Comparison of ENCODE assay signal across 16 cellular contexts in genomic region chr7:30761214-30762156, GRCh38. TPM values are rescaled to one million over a fixed set of nuclear protein-coding genes. Genes with fewer than 3 reads are reported as not detected.
DNase-seq lines count a peak whose midpoint lies in the region; ATAC-seq and TF ChIP-seq lines count a peak whose summit lies in the region.
"Had no signal": no experiment of that assay in that cellular context is flagged by ENCODE, and none has a peak within 500 bp of the region (broad histone marks: within the 10 kb centered on the region; RNA-seq: fewer than 3 reads in every experiment).

No MANE protein-coding gene starts in this region.

- H3K27ac ChIP-seq in heart left ventricle (peak overlapping the region in 9 of 12 donors; percentile 10 to 87 (median 34)), PC-9 (no peak overlapping the region)

- no peak overlapping the region for H3K4me2 ChIP-seq in PC-9

- no peak overlapping the region for H3K4me3 ChIP-seq in heart left ventricle
- H3K4me3 ChIP-seq in PC-9 = no peak overlapping the region
- H3K4me3 ChIP-seq: adrenal gland, HAP-1 had no signal

- peaks cover 0 to 6% (median 0%) of the 10 kb centered on the region in 12 donors for H3K9me3 ChIP-seq in heart left ventricle
- no peaks in the 10 kb centered on the region for H3K9me3 ChIP-seq in PC-9 (ENCODE audit: insufficient read depth, low read depth)
- H3K9me3 ChIP-seq: adrenal gland, HAP-1 had no signal

- no peaks in the 10 kb centered on the region for H3K79me2 ChIP-seq in PC-9 (ENCODE audit: low read depth)

- TF ChIP-seq CTCF in heart left ventricle (IDR thresholded peaks at IDR 0.05) (no peak), omental fat pad (IDR thresholded peaks at IDR 0.05) (no peak), PC-9 (conservative IDR thresholded peaks at IDR 0.05) (no peak)

- no peaks in the 10 kb centered on the region for H3F3A ChIP-seq in PC-9 (ENCODE audit: insufficient read depth, low read depth)

- H4K20me1 ChIP-seq in PC-9 (ENCODE audit: insufficient read depth) = no peaks in the 10 kb centered on the region

- BruUV-seq in PC-9 (replicated peaks; lab: Mats Ljungman, UMichigan) = no TSS peak

- no peak for TF ChIP-seq POLR2A in heart left ventricle (IDR thresholded peaks at IDR 0.05)

- H3K36me3 ChIP-seq in heart left ventricle (peaks cover 0 to 8% (median 0%) of the 10 kb centered on the region in 9 donors), PC-9 (ENCODE audit: low read depth) (no peaks in the 10 kb centered on the region)
- H3K36me3 ChIP-seq: adrenal gland, HAP-1 had no signal

- intact Hi-C loops in heart left ventricle (cut with DNase I) = no loop called here
- intact Hi-C loops in sciatic nerve (cut with DNase I) = no loop called here
- intact Hi-C loops in PC-9 (cut with micrococcal nuclease; ENCODE audit: unreplicated experiment) = no loop called here

- DNase-seq in HUDEP-2 (lab: John Stamatoyannopoulos, UW; ENCODE audit: unreplicated experiment in 76 of 76) = peak in 72 of 76 experiments; percentile 9 to 97 (median 60)
- DNase-seq in amniotic epithelial cell (ENCODE audit: low read depth) = peak; percentile 99
- no peak for DNase-seq in heart left ventricle
- no peak for DNase-seq in omental fat pad (ENCODE audit: low spot score)
- DNase-seq in sciatic nerve (ENCODE audit: low spot score) = no peak
- no peak for DNase-seq in NOMO-1 treated with dmso at 0.1 percent for 144 hours (lab: John Stamatoyannopoulos, UW; ENCODE audit: unreplicated experiment)
- DNase-seq in PC-9 = no peak
- DNase-seq: CD8-positive, alpha-beta T cell; EL; NCI-H1417; NCI-H446; T-helper 17 cell had no signal

- WGBS in heart left ventricle, 4 donors = 65 to 71% (median 69%) methylated on average over 13 of the region's 13 CpGs

- ATAC-seq in heart left ventricle = peak in 2 of 4 donors; percentile 32 to 36
- peak; percentile 63 for ATAC-seq in omental fat pad (ENCODE audit: low FRiP score)
- ATAC-seq in HG03175 (IDR thresholded peaks at IDR 0.05; ENCODE audit: unreplicated experiment) = no peak
- ATAC-seq in sciatic nerve = no peak
- ATAC-seq: activated CD4-positive, CD25-positive, alpha-beta regulatory T cell treated with anti-CD3 and anti-CD28 coated beads, Interleukin-2, amount 50 U/mL, for 24 hours; CD8-positive, alpha-beta T cell; T-helper 17 cell had no signal

- H3K4me1 ChIP-seq in heart left ventricle (peaks cover 0 to 76% (median 50%) of the 10 kb centered on the region in 12 donors), PC-9 (replicated peaks; ENCODE audit: insufficient read depth) (no peaks in the 10 kb centered on the region)
- H3K4me1 ChIP-seq: HAP-1 had no signal

- POLR2A ChIA-PET in PC-9 (lab: Charles Lee; ENCODE audit: unreplicated experiment) = no interaction called here

- H3K27me3 ChIP-seq in heart left ventricle (no peaks in the 10 kb centered on the region), PC-9 (ENCODE audit: insufficient read depth, low read depth) (peaks cover 72% of the 10 kb centered on the region)
- H3K27me3 ChIP-seq: adrenal gland had no signal

- H2AFZ ChIP-seq in PC-9 = no peak overlapping the region

- CTCF ChIA-PET in PC-9 (lab: Charles Lee) = no interaction called here

- H3K9me2 ChIP-seq in PC-9 (ENCODE audit: insufficient read depth) = no peaks in the 10 kb centered on the region

RNA-seq across cellular contexts. Expression of gene INMT, which starts 9.6 kb away (rescaled TPM):
- 10 to 100 TPM; 11.7 to 88.1 (median 29.6) TPM for total RNA-seq in heart left ventricle
- 10 to 100 TPM; 15.7 to 27.9 TPM for polyA plus RNA-seq in heart left ventricle
- 100 to 1,000 TPM; 156 to 545 (median 222) TPM for total RNA-seq in omental fat pad
- 131 TPM for total RNA-seq in sciatic nerve
- not detected in 2 replicates for total RNA-seq in PC-9 (2021)

RNA-seq across cellular contexts. Expression of gene MINDY4, which starts 9.7 kb away (rescaled TPM):
- total RNA-seq in heart left ventricle (1 to 10 TPM; 2.4 to 6.0 (median 3.1) TPM), omental fat pad (10 to 100 TPM; 11.0 to 30.9 (median 18.9) TPM), sciatic nerve (15.6 TPM), PC-9 (2021) (11.5 and 14.8 TPM in 2 replicates)
- polyA plus RNA-seq in heart left ventricle = 1 to 10 TPM; 1.3 to 2.4 TPM

Comparison
In these comparisons a context has a peak if more than half of its experiments do, and no peak if none do; other contexts are left out.
1. DNase-seq: peak in HUDEP-2 (72 of 76) and amniotic epithelial cell (single experiment); none in heart left ventricle (0 of 5), omental fat pad (single experiment), sciatic nerve (single experiment), NOMO-1 treated with dmso at 0.1 percent for 144 hours (single experiment) and PC-9 (0 of 2).
2. RNA of gene INMT, which starts 9.6 kb away (total RNA-seq): 156 to 545 TPM in omental fat pad, 131 TPM in sciatic nerve (single experiment) and 11.7 to 88.1 TPM in heart left ventricle; not detected in PC-9; every median in the first group is over 10 times any median in the second.